ENCODE assay signal across 23 cellular contexts in the genomic region with DNA sequence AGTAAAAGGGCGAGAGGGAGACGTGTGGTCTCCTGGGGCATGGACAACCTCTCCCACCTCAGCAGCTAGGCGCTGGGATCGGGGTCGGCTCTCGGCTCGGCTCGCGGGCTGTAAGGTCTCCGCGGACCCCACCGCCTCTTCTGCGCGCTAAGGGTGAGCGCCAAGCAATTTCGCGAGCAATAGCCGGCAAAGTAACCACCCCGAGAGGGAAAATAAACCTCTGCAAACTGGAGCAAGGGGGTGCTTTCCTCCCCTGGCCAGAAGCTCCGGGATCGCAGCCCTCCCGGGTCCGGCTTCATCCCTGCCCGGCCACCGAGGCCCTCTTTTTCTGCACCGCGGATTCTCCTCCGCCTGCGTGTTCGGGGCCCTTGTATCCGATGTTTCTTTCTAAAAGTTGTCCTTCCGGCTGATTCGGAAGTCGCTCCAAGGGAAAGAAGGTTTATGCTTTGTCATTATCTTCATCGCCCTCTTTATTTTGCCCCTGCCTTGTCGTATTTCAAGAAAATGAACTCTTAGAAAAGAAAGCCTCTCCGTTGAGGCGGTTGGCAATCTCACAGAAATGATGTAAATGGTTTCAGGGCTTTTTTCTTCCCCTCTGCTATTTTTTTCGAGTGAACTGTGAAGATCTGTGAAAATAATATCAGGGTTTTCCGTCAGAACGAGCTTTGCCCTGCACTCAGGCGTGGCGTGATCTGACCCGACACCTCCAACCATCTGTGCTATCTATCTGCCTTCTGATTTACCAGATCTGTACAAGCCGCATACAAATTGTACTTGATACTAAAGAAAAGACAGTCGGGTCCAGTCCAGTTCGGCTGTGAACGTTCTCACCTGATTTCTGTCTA. TPM values are rescaled to one million over a fixed set of nuclear protein-coding genes. Genes with fewer than 3 reads are reported as not detected.
DNase-seq lines count a peak whose midpoint lies in the region; ATAC-seq and TF ChIP-seq lines count a peak whose summit lies in the region.
"Had no signal": no experiment of that assay in that cellular context is flagged by ENCODE, and none has a peak within 500 bp of the region (broad histone marks: within the 10 kb centered on the region; RNA-seq: fewer than 3 reads in every experiment).

No MANE protein-coding gene starts in this region.

- H3K9me3 ChIP-seq in hepatocyte (ENCODE audit: low read depth) (no peaks in the 10 kb centered on the region), neuronal stem cell (replicated peaks in 1 of 2; ENCODE audit: control insufficient read depth in 2 of 2, insufficient read depth in 1 of 2, low read depth in 1 of 2, low read length in 2 of 2) (no peaks in the 10 kb centered on the region)
- H3K9me3 ChIP-seq: breast epithelium, heart left ventricle, pancreas, thoracic aorta had no signal

- H3K9me2 ChIP-seq in hepatocyte (replicated peaks; ENCODE audit: insufficient read depth), result no peaks in the 10 kb centered on the region

- DNase-seq in H7, result peak; percentile 60
- peak; percentile 33 for DNase-seq in NCI-H1694 (lab: John Stamatoyannopoulos, UW)
- DNase-seq in hepatocyte (ENCODE audit: low spot score), result no peak
- DNase-seq in neuronal stem cell (ENCODE audit: low spot score), result no peak
- no peak for DNase-seq in HuH-7.5 (ENCODE audit: low spot score)
- DNase-seq in activated CD4-positive, alpha-beta memory T cell treated with anti-CD3 and anti-CD28 coated beads, Interleukin-2, amount 10 ng/mL, durations not matched to agents 7 days and 5 days, result no peak
- DNase-seq: activated CD4-positive, CD25-positive, alpha-beta regulatory T cell treated with anti-CD3 and anti-CD28 coated beads, Interleukin-2, amount 50 U/mL, for 72 hours; cortex of kidney; GDM1; heart left ventricle; Kasumi-1; NCI-H1048; NCI-H2081 treated with DMSO at 0.1 percent for 48 hours; NCI-H510A; pancreas; RPMI8226 had no signal

- no peak overlapping the region for H3K9ac ChIP-seq in neuronal stem cell (ENCODE audit: low read depth, low read length, poor library complexity)

- no peak overlapping the region for H4K8ac ChIP-seq in neuronal stem cell (ENCODE audit: low read depth, low read length)

- WGBS in hepatocyte (ENCODE audit: low lambda C conversion rate, missing lambda C conversion rate), result 6% methylated on average over 48 of the region's 48 CpGs
- no CpG with 5 or more reads among the region's 48 CpGs for WGBS in neuronal stem cell (ENCODE audit: extremely low coverage in 2 of 2, insufficient read length in 2 of 2, insufficient replicate concordance in 1 of 2), 2 donors

- peaks cover 85% of the 10 kb centered on the region for H3K27me3 Mint-ChIP-seq in activated CD4-positive, alpha-beta memory T cell treated with anti-CD3 and anti-CD28 coated beads, Interleukin-2, amount 10 ng/mL, durations not matched to agents 7 days and 5 days

- H3K36me3 ChIP-seq in H7 (replicated peaks; ENCODE audit: control insufficient read depth, insufficient read depth, low read length) (no peaks in the 10 kb centered on the region), hepatocyte (replicated peaks; ENCODE audit: insufficient read depth, low read depth) (no peaks in the 10 kb centered on the region), neuronal stem cell (replicated peaks in 1 of 2; ENCODE audit: control insufficient read depth in 2 of 2, insufficient read depth in 2 of 2, low read length in 2 of 2) (no peaks in the 10 kb centered on the region)
- H3K36me3 ChIP-seq: breast epithelium, heart left ventricle, pancreas, thoracic aorta had no signal

- peak overlapping the region; percentile 25 for H3K23ac ChIP-seq in neuronal stem cell (ENCODE audit: low read depth, low read length, poor library complexity)

- no peak for ATAC-seq in GM21367 (IDR thresholded peaks at IDR 0.05; ENCODE audit: unreplicated experiment)
- ATAC-seq: heart left ventricle; stimulated activated memory B cell treated with anti-CD40 and anti-IgM and Interleukin-4, amounts not matched to agents 10 μg/mL and 1 μg/mL and 100 μg/mL, for 72 hours had no signal

- no peaks in the 10 kb centered on the region for H3K79me1 ChIP-seq in neuronal stem cell (ENCODE audit: low read depth, low read length)

- peaks cover 4% of the 10 kb centered on the region for H4K20me1 ChIP-seq in hepatocyte (ENCODE audit: insufficient read depth, poor library complexity, severe bottlenecking)

- H3K27me3 ChIP-seq in H7 (ENCODE audit: control insufficient read depth, insufficient read depth, low read length), result peaks cover 98% of the 10 kb centered on the region
- H3K27me3 ChIP-seq in hepatocyte, result peaks cover 100% of the 10 kb centered on the region
- peaks cover 47 to 99% (median 65%) of the 10 kb centered on the region in 3 experiments for H3K27me3 ChIP-seq in neuronal stem cell (ENCODE audit: control insufficient read depth in 3 of 3, insufficient read depth in 3 of 3, low read depth in 1 of 3, low read length in 3 of 3)

- POLR2A ChIA-PET in activated CD4-positive, alpha-beta memory T cell treated with anti-CD3 and anti-CD28 coated beads, Interleukin-2, amount 10 ng/mL, durations not matched to agents 7 days and 5 days (lab: Charles Lee), result no interaction called here

- H3K36me3 Mint-ChIP-seq in activated CD4-positive, alpha-beta memory T cell treated with anti-CD3 and anti-CD28 coated beads, Interleukin-2, amount 10 ng/mL, durations not matched to agents 7 days and 5 days (ENCODE audit: low read depth), result peaks cover 12% of the 10 kb centered on the region
- H3K36me3 Mint-ChIP-seq: stimulated activated memory B cell treated with anti-CD40 and anti-IgM and Interleukin-4, amounts not matched to agents 10 μg/mL and 1 μg/mL and 100 μg/mL, for 72 hours had no signal

- no peaks in the 10 kb centered on the region for H3K79me2 ChIP-seq in hepatocyte

- peak overlapping the region; percentile 51 for H2BK15ac ChIP-seq in neuronal stem cell (ENCODE audit: low read length)

- H3K27ac ChIP-seq in hepatocyte, result no peak overlapping the region
- H3K27ac ChIP-seq in neuronal stem cell (replicated peaks; ENCODE audit: low read length), result no peak overlapping the region
- H3K27ac ChIP-seq: breast epithelium, heart left ventricle, pancreas, SK-N-MC, thoracic aorta had no signal

- no peak overlapping the region for H3K14ac ChIP-seq in neuronal stem cell (ENCODE audit: low read length)

- H3K27ac Mint-ChIP-seq in activated CD4-positive, alpha-beta memory T cell treated with anti-CD3 and anti-CD28 coated beads, Interleukin-2, amount 10 ng/mL, durations not matched to agents 7 days and 5 days, result no peak overlapping the region
- H3K27ac Mint-ChIP-seq: stimulated activated memory B cell treated with anti-CD40 and anti-IgM and Interleukin-4, amounts not matched to agents 10 μg/mL and 1 μg/mL and 100 μg/mL, for 72 hours had no signal

- H3K9me3 Mint-ChIP-seq in activated CD4-positive, alpha-beta memory T cell treated with anti-CD3 and anti-CD28 coated beads, Interleukin-2, amount 10 ng/mL, durations not matched to agents 7 days and 5 days, result no peaks in the 10 kb centered on the region
- H3K9me3 Mint-ChIP-seq: stimulated activated memory B cell treated with anti-CD40 and anti-IgM and Interleukin-4, amounts not matched to agents 10 μg/mL and 1 μg/mL and 100 μg/mL, for 72 hours had no signal

- H2AFZ ChIP-seq in hepatocyte (peak overlapping the region; percentile 52), neuronal stem cell (ENCODE audit: low read length) (peak overlapping the region; percentile 21)

- no peak overlapping the region for H4K91ac ChIP-seq in neuronal stem cell (ENCODE audit: low read depth, low read length, poor library complexity)

- no peak overlapping the region for H3K4me3 Mint-ChIP-seq in activated CD4-positive, alpha-beta memory T cell treated with anti-CD3 and anti-CD28 coated beads, Interleukin-2, amount 10 ng/mL, durations not matched to agents 7 days and 5 days
- H3K4me3 Mint-ChIP-seq: stimulated activated memory B cell treated with anti-CD40 and anti-IgM and Interleukin-4, amounts not matched to agents 10 μg/mL and 1 μg/mL and 100 μg/mL, for 72 hours had no signal

- peaks cover 8% of the 10 kb centered on the region for H3K4me1 Mint-ChIP-seq in activated CD4-positive, alpha-beta memory T cell treated with anti-CD3 and anti-CD28 coated beads, Interleukin-2, amount 10 ng/mL, durations not matched to agents 7 days and 5 days
- H3K4me1 Mint-ChIP-seq: stimulated activated memory B cell treated with anti-CD40 and anti-IgM and Interleukin-4, amounts not matched to agents 10 μg/mL and 1 μg/mL and 100 μg/mL, for 72 hours had no signal

- H3K18ac ChIP-seq in neuronal stem cell (ENCODE audit: low read length), result peak overlapping the region; percentile 42

- no peak overlapping the region for H2BK5ac ChIP-seq in neuronal stem cell (ENCODE audit: low read length)

- H3K4me1 ChIP-seq in hepatocyte (ENCODE audit: insufficient read depth) (no peaks in the 10 kb centered on the region), neuronal stem cell (ENCODE audit: control insufficient read depth in 2 of 2, insufficient read depth in 1 of 2, low read depth in 1 of 2, low read length in 2 of 2) (peaks cover 0 to 18% of the 10 kb centered on the region in 2 donors)
- H3K4me1 ChIP-seq: breast epithelium, pancreas had no signal

- H3K4ac ChIP-seq in neuronal stem cell (ENCODE audit: low read length), result no peak overlapping the region

- CTCF ChIA-PET in activated CD4-positive, alpha-beta memory T cell treated with anti-CD3 and anti-CD28 coated beads, Interleukin-2, amount 10 ng/mL, durations not matched to agents 7 days and 5 days (lab: Charles Lee), result no interaction called here

- no peak overlapping the region for H2BK120ac ChIP-seq in neuronal stem cell (ENCODE audit: low read depth, low read length)

- H2BK12ac ChIP-seq in neuronal stem cell (ENCODE audit: low read length), result no peak overlapping the region

- TF ChIP-seq CTCF in hepatocyte (IDR thresholded peaks at IDR 0.05; ENCODE audit: poor library complexity), result no peak

- peak overlapping the region; percentile 54 for H3K4me2 ChIP-seq in hepatocyte
- peak overlapping the region; percentile 26 for H3K4me2 ChIP-seq in neuronal stem cell (ENCODE audit: insufficient read depth, low read length, poor library complexity, severe bottlenecking)

- H3K4me3 ChIP-seq in H7 (ENCODE audit: insufficient read depth, low read depth, low read length) (peak overlapping the region; percentile 20), hepatocyte (no peak overlapping the region), neuronal stem cell (ENCODE audit: low read length in 2 of 2) (no peak overlapping the region)
- H3K4me3 ChIP-seq: breast epithelium, heart left ventricle, pancreas, SK-N-MC, thoracic aorta had no signal

- no peak overlapping the region for H2AK5ac ChIP-seq in neuronal stem cell (ENCODE audit: low read depth, low read length)

RNA-seq across cellular contexts. Expression of gene SIX6, which starts 1.7 kb away (rescaled TPM):
- total RNA-seq in H7 (2014; rRNA removed; shearing (Covaris generic)), result 0.04 and 0.07 TPM in 2 replicates
- not detected in 2 replicates for total RNA-seq in hepatocyte
- not detected in 2 replicates for polyA plus RNA-seq in hepatocyte
- 1.1 TPM for polyA plus RNA-seq in neuronal stem cell (2013, experiment 1 of 2)
- 1.1 TPM for polyA plus RNA-seq in neuronal stem cell (2013, experiment 2 of 2)
- total RNA-seq in activated CD4-positive, alpha-beta memory T cell treated with anti-CD3 and anti-CD28 coated beads, Interleukin-2, amount 10 ng/mL, durations not matched to agents 7 days and 5 days, result not detected
- total RNA-seq: breast epithelium, H4, heart left ventricle, kidney epithelial cell, pancreas, thoracic aorta had no signal
- polyA plus RNA-seq: heart left ventricle, pancreas had no signal

RNA-seq across cellular contexts. Expression of gene C14orf39, which starts 21.3 kb away (rescaled TPM):
- total RNA-seq in H7 (2014; rRNA removed; shearing (Covaris generic)), result 0.67 and 0.80 TPM in 2 replicates
- 0.28 and 0.37 TPM in 2 replicates for total RNA-seq in hepatocyte
- 0.45 TPM in 1 of 2 replicates, not detected in the other for polyA plus RNA-seq in hepatocyte
- 3.5 TPM for polyA plus RNA-seq in neuronal stem cell (2013, experiment 1 of 2)
- 4.2 TPM for polyA plus RNA-seq in neuronal stem cell (2013, experiment 2 of 2)
- not detected for total RNA-seq in activated CD4-positive, alpha-beta memory T cell treated with anti-CD3 and anti-CD28 coated beads, Interleukin-2, amount 10 ng/mL, durations not matched to agents 7 days and 5 days
- total RNA-seq: H4, heart left ventricle, pancreas, thoracic aorta had no signal
- polyA plus RNA-seq: heart left ventricle had no signal

Comparison
In these comparisons a context has a peak if more than half of its experiments do, and no peak if none do; other contexts are left out.
1. DNase-seq: peak in H7 (single experiment) and NCI-H1694 (single experiment); none in hepatocyte (single experiment), neuronal stem cell (single experiment), HuH-7.5 (single experiment) and activated CD4-positive, alpha-beta memory T cell treated with anti-CD3 and anti-CD28 coated beads, Interleukin-2, amount 10 ng/mL, durations not matched to agents 7 days and 5 days (single experiment).